In the genomic region with DNA sequence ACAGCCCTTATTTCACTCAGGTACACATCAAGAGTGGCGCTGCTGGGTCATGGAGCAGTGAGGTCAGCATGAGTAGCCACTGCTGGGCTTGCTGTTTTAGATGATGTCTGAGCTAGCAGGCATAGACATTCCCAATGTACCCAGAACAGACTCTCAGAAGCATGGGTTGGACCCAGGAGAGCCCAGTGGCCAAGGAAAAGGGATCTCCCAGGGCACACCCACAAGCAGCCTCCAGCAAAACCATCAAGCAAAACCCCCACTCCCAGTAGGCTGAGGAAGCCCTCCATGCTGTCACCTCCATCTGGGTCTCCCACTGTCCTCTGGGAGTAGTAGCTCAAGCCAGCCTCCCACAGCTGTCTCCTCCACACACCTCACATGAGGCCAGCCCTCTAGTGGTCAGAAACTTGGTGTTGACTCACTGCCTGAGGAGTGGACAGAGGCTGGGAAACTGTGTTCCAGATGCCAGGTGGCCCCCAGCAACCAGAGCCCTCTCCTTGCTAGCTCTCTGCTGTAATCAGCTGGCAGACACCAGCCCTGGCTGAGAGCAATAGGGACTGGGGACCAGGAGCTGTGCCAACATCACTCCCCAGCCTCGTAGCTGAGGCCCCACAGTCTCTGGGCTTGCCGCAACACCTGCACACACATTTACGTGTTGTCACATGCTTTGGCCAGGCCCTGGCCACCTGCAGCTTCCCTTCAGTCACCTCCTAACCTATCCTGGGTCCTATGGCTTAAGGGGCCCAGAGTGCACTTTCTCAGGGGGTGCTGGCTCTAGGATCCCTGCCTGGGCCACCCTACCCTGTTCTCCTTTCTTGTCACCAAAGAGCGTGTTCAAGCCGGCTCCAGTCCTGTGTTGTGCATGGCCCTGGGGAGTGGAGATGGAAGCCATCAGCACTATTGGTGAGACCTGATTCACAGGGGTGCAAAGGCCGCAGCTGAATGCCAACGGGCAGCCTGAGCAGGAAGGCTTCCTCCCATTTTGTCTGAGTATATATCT, we compare ENCODE assay signal across 9 cellular contexts. TPM values are rescaled to one million over a fixed set of nuclear protein-coding genes. Genes with fewer than 3 reads are reported as not detected.
DNase-seq lines count a peak whose midpoint lies in the region; ATAC-seq and TF ChIP-seq lines count a peak whose summit lies in the region.
"Had no signal": no experiment of that assay in that cellular context is flagged by ENCODE, and none has a peak within 500 bp of the region (broad histone marks: within the 10 kb centered on the region; RNA-seq: fewer than 3 reads in every experiment).

No MANE protein-coding gene starts in this region.

- no peaks in the 10 kb centered on the region for H4K20me1 ChIP-seq in osteoblast (ENCODE audit: insufficient read depth, low read length)

- peaks cover 12% of the 10 kb centered on the region for H3K36me3 ChIP-seq in osteoblast (ENCODE audit: insufficient read depth, low read length)

- no peak for DNase-seq in Right ventricle myocardium inferior (ENCODE audit: missing footprints)
- DNase-seq in cardiac septum (ENCODE audit: low spot score), result no peak
- peak; percentile 86 for DNase-seq in NCI-H146 (lab: John Stamatoyannopoulos, UW)
- DNase-seq in T1000 (lab: John Stamatoyannopoulos, UW), result peak; percentile 31
- peak; percentile 80 for DNase-seq in fibroblast of the aortic adventitia (ENCODE audit: low read depth)
- peak; percentile 95 for DNase-seq in osteoblast (ENCODE audit: insufficient read length, low spot score, missing footprints)

- H3K27ac ChIP-seq in osteoblast (ENCODE audit: low read depth, low read length), result peak overlapping the region; percentile 31

- H3K27me3 ChIP-seq in osteoblast (ENCODE audit: insufficient read depth, low read length), result no peaks in the 10 kb centered on the region

- H3K79me2 ChIP-seq in osteoblast (ENCODE audit: insufficient read depth, low read length), result peaks cover 17% of the 10 kb centered on the region

- no peak for TF ChIP-seq POLR2A in GM18505 (IDR thresholded peaks at IDR 0.05; ENCODE audit: borderline replicate concordance, extremely low read depth, insufficient read depth, insufficient read length)

- peak; percentile 78 for TF ChIP-seq CTCF in fibroblast of the aortic adventitia (IDR thresholded peaks at IDR 0.05; ENCODE audit: insufficient read depth, low read length)
- TF ChIP-seq CTCF in osteoblast (IDR thresholded peaks at IDR 0.05; ENCODE audit: extremely low read depth, low read depth, low read length), result peak; percentile 85

- peaks cover 18% of the 10 kb centered on the region for H3K4me1 ChIP-seq in osteoblast (ENCODE audit: insufficient read depth, low read length)

- intact Hi-C loops in Right ventricle myocardium inferior (cut with DNase I) (loop anchor here (2.0 kb wide), 1 partner anchor 24 kb away; no protein-coding TSS in a partner anchor), cardiac septum (cut with DNase I) (loop anchor here (1.0 kb wide), 1 partner anchor 31 kb away; no protein-coding TSS in a partner anchor)

- H3K9me3 ChIP-seq in osteoblast (ENCODE audit: low read depth, low read length), result no peaks in the 10 kb centered on the region

- ATAC-seq in Right ventricle myocardium inferior, result peak; percentile 36
- no peak for ATAC-seq in GM18505 (IDR thresholded peaks at IDR 0.05; ENCODE audit: unreplicated experiment)
- no peak for ATAC-seq in GM19463 (IDR thresholded peaks at IDR 0.05; ENCODE audit: unreplicated experiment)

- no peak overlapping the region for H3K4me2 ChIP-seq in osteoblast (ENCODE audit: insufficient read depth, low read length)

- H2AFZ ChIP-seq in osteoblast (ENCODE audit: low read length), result peak overlapping the region; percentile 21

- no peak overlapping the region for H3K4me3 ChIP-seq in fibroblast of the aortic adventitia (ENCODE audit: low read depth, low read length)
- no peak overlapping the region for H3K4me3 ChIP-seq in osteoblast (ENCODE audit: insufficient read depth, low read length)

RNA-seq across cellular contexts. Expression of a gene that starts 1.9 kb away (rescaled TPM):
- total RNA-seq in Right ventricle myocardium inferior (9.8 TPM), cardiac septum (12.5 TPM), fibroblast of the aortic adventitia (ENCODE audit: low replicate concordance) (9.4 and 20.4 TPM in 2 replicates), osteoblast (23.9 and 25.3 TPM in 2 replicates)

RNA-seq across cellular contexts. Expression of a gene that starts 22.3 kb away (rescaled TPM):
- total RNA-seq in Right ventricle myocardium inferior (10.1 TPM), cardiac septum (9.4 TPM), fibroblast of the aortic adventitia (ENCODE audit: low replicate concordance) (51.0 and 58.5 TPM in 2 replicates), osteoblast (20.6 and 23.5 TPM in 2 replicates)

RNA-seq across cellular contexts. Expression of a gene that starts 28.2 kb away (rescaled TPM):
- total RNA-seq in Right ventricle myocardium inferior, result 35.0 TPM
- 39.5 TPM for total RNA-seq in cardiac septum
- total RNA-seq in fibroblast of the aortic adventitia (ENCODE audit: low replicate concordance), result 16.4 and 23.7 TPM in 2 replicates
- total RNA-seq in osteoblast, result 32.1 and 32.2 TPM in 2 replicates

RNA-seq across cellular contexts. Expression of a gene that starts 31.9 kb away (rescaled TPM):
- total RNA-seq in Right ventricle myocardium inferior (68.2 TPM), cardiac septum (79.8 TPM), fibroblast of the aortic adventitia (ENCODE audit: low replicate concordance) (94.8 and 170 TPM in 2 replicates), osteoblast (95.5 and 101 TPM in 2 replicates)

RNA-seq across cellular contexts. Expression of a gene that starts 37.2 kb away (rescaled TPM):
- total RNA-seq in Right ventricle myocardium inferior, result 0.14 TPM
- total RNA-seq in cardiac septum, result not detected
- 0.09 TPM in 1 of 2 replicates, not detected in the other for total RNA-seq in fibroblast of the aortic adventitia (ENCODE audit: low replicate concordance)
- total RNA-seq in osteoblast, result under 0.01 TPM in 1 of 2 replicates, not detected in the other
- total RNA-seq: mononuclear cell had no signal

Comparison
In these comparisons a context has a peak if more than half of its experiments do, and no peak if none do; other contexts are left out.
1. DNase-seq: peak in NCI-H146 (single experiment), T1000 (single experiment), fibroblast of the aortic adventitia (single experiment) and osteoblast (single experiment); none in Right ventricle myocardium inferior (single experiment) and cardiac septum (single experiment).